ENCODE assay signal across 1 cellular context in genomic region chr6:166172546-166172945, GRCh38.
TF ChIP-seq lines count a peak whose summit lies in the region.

No MANE protein-coding gene starts in this region.

TF ChIP-seq in GM12878, 131 proteins besides CTCF, POLR2A, EP300 and RAD21 (continued from another document):
- TF ChIP-seq KDM1A (IDR thresholded peaks at IDR 0.05; ENCODE audit: borderline replicate concordance) (no peak), ZNF622 (IDR thresholded peaks at IDR 0.05) (no peak)
TF ChIP-seq in GM12878: peak in this region for 0.
